ENCODE assay signal across 1 cellular context in genomic region chr2:200812122-200813022, GRCh38.
TF ChIP-seq lines count a peak whose summit lies in the region.

No MANE protein-coding gene starts in this region.

TF ChIP-seq in HepG2, 621 proteins besides CTCF, POLR2A, EP300 and RAD21 (continued from another document and continues in another):
- TF ChIP-seq ZNF318 (CRISPR knock-in tag; IDR thresholded peaks at IDR 0.05) = no peak
- peak; percentile 91; the same call in 1 of the 2 replicates for TF ChIP-seq NFATC3 (CRISPR knock-in tag; IDR thresholded peaks at IDR 0.05)
- no peak for TF ChIP-seq THYN1 (CRISPR knock-in tag; IDR thresholded peaks at IDR 0.05; ENCODE audit: borderline replicate concordance, low read depth)
- peak; percentile 77; the same call in 1 of the 2 replicates for TF ChIP-seq ARNTL (CRISPR knock-in tag; IDR thresholded peaks at IDR 0.05)
- TF ChIP-seq ATAD3A (CRISPR knock-in tag; IDR thresholded peaks at IDR 0.05) = 0 out of 2 replicates have a peak, but pooled peaks have one; percentile 57
- TF ChIP-seq MEF2D (CRISPR knock-in tag; IDR thresholded peaks at IDR 0.05) = peak; percentile 43; the same call in 1 of the 2 replicates
- 0 out of 2 replicates have a peak, but pooled peaks have one; percentile 24 for TF ChIP-seq ZBTB20 (CRISPR knock-in tag; IDR thresholded peaks at IDR 0.05; ENCODE audit: borderline replicate concordance, low read depth)
- TF ChIP-seq SAFB2 (CRISPR knock-in tag; IDR thresholded peaks at IDR 0.05; ENCODE audit: borderline replicate concordance, low read depth) = no peak
- TF ChIP-seq REPIN1 (CRISPR knock-in tag; IDR thresholded peaks at IDR 0.05; ENCODE audit: borderline replicate concordance, low read depth) = no peak
- TF ChIP-seq, protein P1, sequence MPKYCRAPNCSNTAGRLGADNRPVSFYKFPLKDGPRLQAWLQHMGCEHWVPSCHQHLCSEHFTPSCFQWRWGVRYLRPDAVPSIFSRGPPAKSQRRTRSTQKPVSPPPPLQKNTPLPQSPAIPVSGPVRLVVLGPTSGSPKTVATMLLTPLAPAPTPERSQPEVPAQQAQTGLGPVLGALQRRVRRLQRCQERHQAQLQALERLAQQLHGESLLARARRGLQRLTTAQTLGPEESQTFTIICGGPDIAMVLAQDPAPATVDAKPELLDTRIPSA (CRISPR knock-in tag; IDR thresholded peaks at IDR 0.05; ENCODE audit: borderline replicate concordance) = no peak
- no peak for TF ChIP-seq ATF6 (CRISPR knock-in tag; conservative IDR thresholded peaks at IDR 0.05)
- TF ChIP-seq ZBTB43 (CRISPR knock-in tag; conservative IDR thresholded peaks at IDR 0.05) = no peak
- peak in 1 of 2 experiments; percentile 51; a peak in 1 of 4 replicates for TF ChIP-seq ATF4 (CRISPR knock-in tag; IDR thresholded peaks at IDR 0.05)
- TF ChIP-seq ZNF616 (CRISPR knock-in tag; IDR thresholded peaks at IDR 0.05; ENCODE audit: low read depth) = peak; percentile 46; the same call in 1 of the 2 replicates
- TF ChIP-seq SP2 (CRISPR knock-in tag; IDR thresholded peaks at IDR 0.05) = no peak
- TF ChIP-seq, protein P2, sequence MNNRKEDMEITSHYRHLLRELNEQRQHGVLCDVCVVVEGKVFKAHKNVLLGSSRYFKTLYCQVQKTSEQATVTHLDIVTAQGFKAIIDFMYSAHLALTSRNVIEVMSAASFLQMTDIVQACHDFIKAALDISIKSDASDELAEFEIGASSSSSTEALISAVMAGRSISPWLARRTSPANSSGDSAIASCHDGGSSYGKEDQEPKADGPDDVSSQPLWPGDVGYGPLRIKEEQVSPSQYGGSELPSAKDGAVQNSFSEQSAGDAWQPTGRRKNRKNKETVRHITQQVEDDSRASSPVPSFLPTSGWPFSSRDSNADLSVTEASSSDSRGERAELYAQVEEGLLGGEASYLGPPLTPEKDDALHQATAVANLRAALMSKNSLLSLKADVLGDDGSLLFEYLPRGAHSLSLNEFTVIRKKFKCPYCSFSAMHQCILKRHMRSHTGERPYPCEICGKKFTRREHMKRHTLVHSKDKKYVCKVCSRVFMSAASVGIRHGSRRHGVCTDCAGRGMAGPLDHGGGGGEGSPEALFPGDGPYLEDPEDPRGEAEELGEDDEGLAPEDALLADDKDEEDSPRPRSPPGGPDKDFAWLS (CRISPR knock-in tag; IDR thresholded peaks at IDR 0.05; ENCODE audit: borderline replicate concordance) = no peak; the same call in 1 of the 2 replicates
- TF ChIP-seq ZNF883 (CRISPR knock-in tag; IDR thresholded peaks at IDR 0.05; ENCODE audit: not compliant biosample characterization) = peak; percentile 40
- 0 out of 2 replicates have a peak, but pooled peaks have one; percentile 17 for TF ChIP-seq ZNF639 (CRISPR knock-in tag; conservative IDR thresholded peaks at IDR 0.05)
- peak; percentile 25; the same call in 1 of the 2 replicates for TF ChIP-seq ZNF609 (CRISPR knock-in tag; IDR thresholded peaks at IDR 0.05; ENCODE audit: borderline replicate concordance)
- no peak for TF ChIP-seq XBP1 (CRISPR knock-in tag; IDR thresholded peaks at IDR 0.05)
- TF ChIP-seq ZFP37 (CRISPR knock-in tag; IDR thresholded peaks at IDR 0.05; ENCODE audit: borderline replicate concordance) = peak; percentile 77; the same call in 1 of the 2 replicates
- TF ChIP-seq HOXA3 (CRISPR knock-in tag; IDR thresholded peaks at IDR 0.05) = peak; percentile 46; the same call in 1 of the 2 replicates
- TF ChIP-seq ZNF709 (CRISPR knock-in tag; IDR thresholded peaks at IDR 0.05) = 0 out of 2 replicates have a peak, but pooled peaks have one; percentile 11
- TF ChIP-seq JUN (CRISPR knock-in tag; IDR thresholded peaks at IDR 0.05) = no peak
- TF ChIP-seq IKZF1 (IDR thresholded peaks at IDR 0.05) = no peak
- TF ChIP-seq FOXO4 (CRISPR knock-in tag; conservative IDR thresholded peaks at IDR 0.05) = no peak
- peak; percentile 56 for TF ChIP-seq GATAD2A (CRISPR knock-in tag; IDR thresholded peaks at IDR 0.05)
- TF ChIP-seq FOXP1 (IDR thresholded peaks at IDR 0.05) = no peak
- TF ChIP-seq FOXP1 (CRISPR knock-in tag; IDR thresholded peaks at IDR 0.05) = no peak; the same call in 1 of the 2 replicates
- TF ChIP-seq NR0B2 (CRISPR knock-in tag; IDR thresholded peaks at IDR 0.05) = no peak; the same call in 1 of the 2 replicates
- no peak for TF ChIP-seq TCF7L2 (IDR thresholded peaks at IDR 0.05; ENCODE audit: low read depth, low read length)
